In the genomic region with DNA sequence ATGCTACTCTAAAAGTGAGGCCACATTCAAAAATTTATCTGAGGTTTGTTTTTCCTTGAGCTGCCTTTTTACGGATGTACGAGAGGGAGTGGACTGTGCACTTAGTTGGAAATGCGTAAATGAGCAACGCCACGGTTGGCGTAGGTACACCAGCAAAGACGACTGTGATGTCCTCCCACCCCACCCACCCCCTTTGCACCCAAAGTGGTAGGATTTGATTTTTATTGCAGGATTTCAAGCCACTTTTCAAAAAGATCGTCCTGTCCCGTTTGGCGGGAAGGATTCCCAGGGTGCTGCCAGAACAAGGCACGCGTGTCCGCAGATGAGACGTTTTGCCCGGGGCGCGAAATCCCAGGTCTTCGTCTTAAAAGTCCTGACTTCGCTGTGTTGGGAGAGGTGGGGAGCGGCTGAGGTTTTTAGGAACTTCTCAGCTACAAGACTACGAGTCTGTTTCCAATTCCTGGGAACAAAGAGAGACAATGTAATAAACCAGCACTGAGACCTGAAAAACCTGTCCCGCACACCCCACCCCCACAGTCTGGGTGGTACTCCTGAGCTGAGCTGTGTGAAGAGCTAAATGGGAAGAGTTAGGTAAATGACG, we compare ENCODE assay signal across 8 cellular contexts. TPM values are rescaled to one million over a fixed set of nuclear protein-coding genes. Genes with fewer than 3 reads are reported as not detected.
DNase-seq lines count a peak whose midpoint lies in the region; ATAC-seq and TF ChIP-seq lines count a peak whose summit lies in the region.

No MANE protein-coding gene starts in this region.

- DNase-seq in ELR (ENCODE audit: low read depth) = peak; percentile 50
- DNase-seq in NCI-H345 (lab: John Stamatoyannopoulos, UW) = peak; percentile 61
- peak; percentile 80 for DNase-seq in coronary artery (ENCODE audit: low spot score)
- no peak for DNase-seq in SW 1271 (lab: John Stamatoyannopoulos, UW)

- H3K36me3 ChIP-seq in mesodermal cell (ENCODE audit: control insufficient read depth, insufficient read depth, low read length) = peaks cover 3% of the 10 kb centered on the region
- no peaks in the 10 kb centered on the region for H3K36me3 ChIP-seq in urinary bladder (ENCODE audit: insufficient read depth)

- H3K4me1 ChIP-seq in mesodermal cell (ENCODE audit: control insufficient read depth, insufficient read depth, low read length, poor library complexity, severe bottlenecking) (peaks cover 21% of the 10 kb centered on the region), urinary bladder (ENCODE audit: insufficient read depth) (no peaks in the 10 kb centered on the region)

- peak overlapping the region; percentile 90 to 97 for H3K27ac ChIP-seq in coronary artery
- H3K27ac ChIP-seq in mesodermal cell (ENCODE audit: low read depth, low read length, severe bottlenecking) = no peak overlapping the region
- no peak overlapping the region for H3K27ac ChIP-seq in urinary bladder (ENCODE audit: low read depth)

- H3K4me3 ChIP-seq in coronary artery = peak overlapping the region; percentile 91
- H3K4me3 ChIP-seq in mesodermal cell (ENCODE audit: extremely low read depth, insufficient read depth, low read length, poor library complexity, severe bottlenecking) = peak overlapping the region; percentile 38
- H3K4me3 ChIP-seq in urinary bladder (ENCODE audit: low read depth, low read length) = peak overlapping the region; percentile 39

- WGBS in mesodermal cell (ENCODE audit: insufficient coverage in 2 of 2), 2 experiments = 0% methylated on average over 8 to 12 of the region's 23 CpGs
- 5% methylated on average over 23 of the region's 23 CpGs for WGBS in urinary bladder

- no peaks in the 10 kb centered on the region for H3K9me3 ChIP-seq in mesodermal cell (ENCODE audit: control insufficient read depth, low read length)

- ATAC-seq in GM21576 (IDR thresholded peaks at IDR 0.05; ENCODE audit: unreplicated experiment) (no peak), GM21737 (IDR thresholded peaks at IDR 0.05; ENCODE audit: unreplicated experiment) (no peak)

- TF ChIP-seq CTCF in coronary artery (IDR thresholded peaks at IDR 0.05) = no peak

RNA-seq across cellular contexts. Expression of a gene that starts 1.0 kb away (rescaled TPM):
- polyA plus RNA-seq in mesodermal cell (2013, experiment 1 of 2) = 33.5 TPM
- 32.8 TPM for polyA plus RNA-seq in mesodermal cell (2013, experiment 2 of 2)
- 52.7 TPM for total RNA-seq in urinary bladder
- polyA plus RNA-seq in urinary bladder = 37.6 TPM

Comparison
In these comparisons a context has a peak if more than half of its experiments do, and no peak if none do; other contexts are left out.
1. DNase-seq: peak in ELR (single experiment), NCI-H345 (single experiment) and coronary artery (single experiment); none in SW 1271 (0 of 2).
2. H3K27ac ChIP-seq: peak in coronary artery (2 of 2); none in mesodermal cell (single experiment) and urinary bladder (single experiment).
3. H3K4me3 ChIP-seq: peak in every context shown above with its lines; median percentile 91 in coronary artery; 39 in urinary bladder; 38 in mesodermal cell.